Comparison of ENCODE assay signal across 8 cellular contexts in genomic region chr4:52721968-52722814, GRCh38. TPM values are rescaled to one million over a fixed set of nuclear protein-coding genes. Genes with fewer than 3 reads are reported as not detected.
DNase-seq lines count a peak whose midpoint lies in the region; ATAC-seq, FAIRE-seq and TF ChIP-seq lines count a peak whose summit lies in the region.

No MANE protein-coding gene starts in this region.

- peak overlapping the region; percentile 64 to 90 (median 87) for H3K4me3 Mint-ChIP-seq in CD4-positive, alpha-beta memory T cell

- no peaks in the 10 kb centered on the region for H3K27me3 ChIP-seq in CD4-positive, alpha-beta memory T cell (ENCODE audit: insufficient read depth, low read length)
- no peaks in the 10 kb centered on the region for H3K27me3 ChIP-seq in HL-60 (ENCODE audit: insufficient read depth, poor library complexity, severe bottlenecking)

- H3K4me3 ChIP-seq in CD4-positive, alpha-beta memory T cell (ENCODE audit: low read length in 2 of 2), result peak overlapping the region; percentile 84 to 91
- peak overlapping the region; percentile 65 for H3K4me3 ChIP-seq in HL-60 (replicated peaks; ENCODE audit: insufficient read depth, low read length)

- no peaks in the 10 kb centered on the region for H3K9me3 Mint-ChIP-seq in CD4-positive, alpha-beta memory T cell

- ATAC-seq in GM19455 (IDR thresholded peaks at IDR 0.05; ENCODE audit: unreplicated experiment), result peak; percentile 97

- H3K36me3 ChIP-seq in CD4-positive, alpha-beta memory T cell (ENCODE audit: insufficient read depth, low read length), result no peaks in the 10 kb centered on the region

- TF ChIP-seq CTCF in HL-60 (IDR thresholded peaks at IDR 0.05; ENCODE audit: insufficient read depth, low read length), result no peak

- H3K4me1 ChIP-seq in CD4-positive, alpha-beta memory T cell (ENCODE audit: insufficient read depth, low read length), result peaks cover 9% of the 10 kb centered on the region

- CTCF ChIA-PET in CD4-positive, alpha-beta memory T cell (lab: Charles Lee; ENCODE audit: partially characterized antibody), result interaction anchor here (0.8 to 1.6 kb wide), 2 partner anchors 10 to 1512 kb away, joined by 3 to 15 read pairs; no protein-coding TSS in a partner anchor

- POLR2A ChIA-PET in CD4-positive, alpha-beta memory T cell (lab: Charles Lee; ENCODE audit: partially characterized antibody), result interaction anchor here (1.0 to 3.7 kb wide), 8 partner anchors 10 to 1341 kb away, joined by 3 to 172 read pairs (median 6); partner anchors contain the start of genes DCUN1D4 and USP46

- H3K4me1 Mint-ChIP-seq in CD4-positive, alpha-beta memory T cell, result peaks cover 9 to 12% (median 11%) of the 10 kb centered on the region in 4 donors

- peak; percentile 97 for FAIRE-seq in endometrium (lab: Jason Lieb, UNC)

- DNase-seq in CD4-positive, alpha-beta memory T cell, result peak; percentile 84 to 93 (median 86)
- DNase-seq in HL-60 (ENCODE audit: low read depth in 1 of 2, low spot score in 1 of 2) (peak; percentile 66 to 89), NOMO-1 (lab: John Stamatoyannopoulos, UW; ENCODE audit: unreplicated experiment in 2 of 2) (peak; percentile 92 to 93), mesenteric fat pad (ENCODE audit: low spot score) (peak; percentile 95)
- DNase-seq in activated CD8-positive, alpha-beta memory T cell treated with anti-CD3 and anti-CD28 coated beads, Interleukin-2, amount 50 U/mL, for 24 hours (ENCODE audit: extremely low read depth), result peak; percentile 78
- peak; percentile 71 for DNase-seq in stimulated activated CD8-positive, alpha-beta memory T cell treated with anti-CD3 and anti-CD28 coated beads, Interleukin-15, amount 100 ng/mL, for 1 hour (ENCODE audit: low read depth)

- H3K36me3 Mint-ChIP-seq in CD4-positive, alpha-beta memory T cell, result peaks cover 4 to 5% of the 10 kb centered on the region in 2 donors

- H3K27ac ChIP-seq in CD4-positive, alpha-beta memory T cell (ENCODE audit: low read depth, low read length), result peak overlapping the region; percentile 79
- peak overlapping the region; percentile 68 for H3K27ac ChIP-seq in HL-60 (replicated peaks)

- H3K27ac Mint-ChIP-seq in CD4-positive, alpha-beta memory T cell, result peak overlapping the region; percentile 81 to 94 (median 93)

- H3K27me3 Mint-ChIP-seq in CD4-positive, alpha-beta memory T cell, result no peaks in the 10 kb centered on the region

- intact Hi-C loops in CD4-positive, alpha-beta memory T cell (cut with micrococcal nuclease), result loop anchor here (1.0 to 2.0 kb wide), 3 partner anchors 10 to 878 kb away; partner anchors contain the start of gene USP46

- H3K9me3 ChIP-seq in CD4-positive, alpha-beta memory T cell (ENCODE audit: control insufficient read depth in 1 of 2, low read length in 2 of 2), result no peaks in the 10 kb centered on the region

RNA-seq across cellular contexts. Expression of gene ERVMER34-1, which starts 29.0 kb away (rescaled TPM):
- total RNA-seq in CD4-positive, alpha-beta memory T cell, result not detected
- polyA plus RNA-seq in CD4-positive, alpha-beta memory T cell, result not detected
- not detected for total RNA-seq in mesenteric fat pad

Comparison
In these comparisons a context has a peak if more than half of its experiments do, and no peak if none do; other contexts are left out.
1. Peak in every context shown above with its lines: DNase-seq, ATAC-seq, H3K4me3 ChIP-seq and H3K27ac ChIP-seq.